Comparison of ENCODE assay signal across 9 cellular contexts in genomic region chr1:58896211-58897183, GRCh38.
A peak's percentile ranks its signal among the peaks of the same experiment; 100 is the strongest.
DNase-seq lines count a peak whose midpoint lies in the region; ATAC-seq and TF ChIP-seq lines count a peak whose summit lies in the region.
"Had no signal": no experiment of that assay in that cellular context is flagged by ENCODE, and none has a peak within 500 bp of the region (broad histone marks: within the 10 kb centered on the region; RNA-seq: fewer than 3 reads in every experiment).

No MANE protein-coding gene starts in this region.

- intact Hi-C loops in left cardiac atrium (cut with DNase I): no loop called here
- intact Hi-C loops in gastrocnemius medialis (cut with DNase I; ENCODE audit: low total_unique reads): loop anchor here (5.0 kb wide), 1 partner anchor 241 kb away; no protein-coding TSS in a partner anchor

- H3K27me3 ChIP-seq in gastrocnemius medialis: no peaks in the 10 kb centered on the region

- POLR2A ChIA-PET in RWPE1 (lab: Yijun Ruan, JAX; ENCODE audit: low non-redundant PET): no interaction called here

- in situ Hi-C loops in gastrocnemius medialis (cut with MboI; ENCODE audit: low sequenced_read_pairs in 4 of 4): loop anchor here in 2 of 4 donors (10.0 to 25.0 kb wide), 3 partner anchors 109 to 528 kb away; partner anchors contain the start of genes FGGY (in 2 of the 2) and JUN (in 1 of the 2)

- peak in 1 of 2 donors; percentile 24 for TF ChIP-seq POLR2A in gastrocnemius medialis (IDR thresholded peaks at IDR 0.05)

- H3K27ac ChIP-seq in RWPE1 (peak overlapping the region; percentile 20), gastrocnemius medialis (peak overlapping the region; percentile 94 to 100 (median 94))
- H3K27ac ChIP-seq: KMS-11 had no signal

- no peaks in the 10 kb centered on the region for H3K36me3 ChIP-seq in gastrocnemius medialis

- ATAC-seq in left cardiac atrium (peak; percentile 35 to 80), gastrocnemius medialis (peak; percentile 77 to 82), HG03139 (IDR thresholded peaks at IDR 0.05; ENCODE audit: unreplicated experiment) (no peak)

- peaks cover 86% of the 10 kb centered on the region in 2 donors for H3K4me1 ChIP-seq in gastrocnemius medialis

- DNase-seq in EH (ENCODE audit: low read depth) (peak; percentile 38), RWPE1 (ENCODE audit: low spot score) (no peak), left cardiac atrium (peak; percentile 68), gastrocnemius medialis (peak; percentile 84 to 90), AG08395 (ENCODE audit: low spot score) (no peak), pons (ENCODE audit: low spot score) (no peak)
- DNase-seq in activated CD8-positive, alpha-beta memory T cell treated with anti-CD3 and anti-CD28 coated beads for 24 hours: no peak

- TF ChIP-seq CTCF in RWPE1 (conservative IDR thresholded peaks at IDR 0.05; ENCODE audit: low read depth): no peak
- TF ChIP-seq CTCF in gastrocnemius medialis (IDR thresholded peaks at IDR 0.05 in 4 of 5, conservative IDR thresholded peaks at IDR 0.05 in 1 of 5): no peak

- CTCF ChIA-PET in RWPE1 (lab: Yijun Ruan, JAX): interaction anchor here (0.7 kb wide), 1 partner anchor 854 kb away, joined by 3 read pairs; no protein-coding TSS in a partner anchor

- H3K9me3 ChIP-seq in gastrocnemius medialis: no peaks in the 10 kb centered on the region

- H3K4me3 ChIP-seq in gastrocnemius medialis: no peak overlapping the region

Comparison
In these comparisons a context has a peak if more than half of its experiments do, and no peak if none do; other contexts are left out.
1. DNase-seq: peak in EH (single experiment), left cardiac atrium (single experiment) and gastrocnemius medialis (2 of 2); none in RWPE1 (single experiment), AG08395 (single experiment), activated CD8-positive, alpha-beta memory T cell treated with anti-CD3 and anti-CD28 coated beads for 24 hours (single experiment) and pons (single experiment).